27 cellular contexts compared by ENCODE assay signal in genomic region chr17:82817947-82818346, GRCh38. TPM values are rescaled to one million over a fixed set of nuclear protein-coding genes. Genes with fewer than 3 reads are reported as not detected.
DNase-seq lines count a peak whose midpoint lies in the region; ATAC-seq and TF ChIP-seq lines count a peak whose summit lies in the region.
"Had no signal": no experiment of that assay in that cellular context is flagged by ENCODE, and none has a peak within 500 bp of the region (broad histone marks: within the 10 kb centered on the region; RNA-seq: fewer than 3 reads in every experiment).

No MANE protein-coding gene starts in this region.

- peak overlapping the region; percentile 25; the same call in 1 of the 2 replicates for H3K27ac ChIP-seq in BLaER1
- H3K27ac ChIP-seq in GM23248, result no peak overlapping the region
- no peak overlapping the region for H3K27ac ChIP-seq in prostate gland
- H3K27ac ChIP-seq: SK-N-MC had no signal

- WGBS in GM23248 (ENCODE audit: low coverage in 1 of 2, low lambda C conversion rate in 2 of 2, missing lambda C conversion rate in 2 of 2), 2 experiments, result 97 to 100% methylated on average over 5 of the region's 5 CpGs
- whole genome bisulfite sequencing in prostate gland, result 95% methylated on average over 5 of the region's 5 CpGs

- H3K4me3 Mint-ChIP-seq in memory B cell, result no peak overlapping the region

- H3K9me3 ChIP-seq in BLaER1, result peaks cover 15% of the 10 kb centered on the region
- no peaks in the 10 kb centered on the region for H3K9me3 ChIP-seq in GM23248 (ENCODE audit: low read depth)
- H3K9me3 ChIP-seq in prostate gland, result no peaks in the 10 kb centered on the region
- no peaks in the 10 kb centered on the region for H3K9me3 ChIP-seq in BE2C

- H3K9me2 ChIP-seq in GM23248 (ENCODE audit: insufficient read depth), result no peaks in the 10 kb centered on the region

- H3K9ac ChIP-seq in BLaER1 (0 out of 2 replicates have a peak overlapping the region, but pooled peaks have one; percentile 18), GM23248 (no peak overlapping the region)

- H3K4me1 Mint-ChIP-seq in memory B cell, result peaks cover 9% of the 10 kb centered on the region

- in situ Hi-C loops in GM23248 (cut with MboI) (no loop called here), astrocyte of the spinal cord (cut with HindIII; ENCODE audit: low sequenced_read_pairs) (no loop called here)

- no peak for TF ChIP-seq POLR2A in prostate gland (IDR thresholded peaks at IDR 0.05)

- H3K4me1 ChIP-seq in BLaER1 (peaks cover 60% of the 10 kb centered on the region), GM23248 (ENCODE audit: insufficient read depth) (no peaks in the 10 kb centered on the region), prostate gland (replicated peaks) (no peaks in the 10 kb centered on the region), BE2C (no peaks in the 10 kb centered on the region)

- H3K27me3 Mint-ChIP-seq in memory B cell, result no peaks in the 10 kb centered on the region
- H3K27me3 Mint-ChIP-seq: CD8-positive, alpha-beta memory T cell had no signal

- H3K27me3 ChIP-seq in BLaER1 (no peaks in the 10 kb centered on the region), GM23248 (replicated peaks; ENCODE audit: insufficient read depth) (no peaks in the 10 kb centered on the region), prostate gland (replicated peaks; ENCODE audit: insufficient read depth) (no peaks in the 10 kb centered on the region), BE2C (no peaks in the 10 kb centered on the region)
- H3K27me3 ChIP-seq: MG63 had no signal

- H3K4me2 ChIP-seq in BLaER1 (peak overlapping the region; percentile 69), GM23248 (ENCODE audit: unreplicated experiment) (no peak overlapping the region)

- H3K36me3 ChIP-seq in BLaER1 (peaks cover 81% of the 10 kb centered on the region), GM23248 (ENCODE audit: low read depth) (peaks cover 10% of the 10 kb centered on the region), prostate gland (no peaks in the 10 kb centered on the region), BE2C (peaks cover 12% of the 10 kb centered on the region)

- H3K4me3 ChIP-seq in BLaER1, result no peak overlapping the region
- no peak overlapping the region for H3K4me3 ChIP-seq in GM23248
- H3K4me3 ChIP-seq in astrocyte of the spinal cord (ENCODE audit: low read depth, low read length), result no peak overlapping the region
- H3K4me3 ChIP-seq in prostate gland, result no peak overlapping the region
- H3K4me3 ChIP-seq in BE2C (ENCODE audit: low read depth, low read length), result no peak overlapping the region
- H3K4me3 ChIP-seq: MG63, SK-N-MC had no signal

- intact Hi-C loops in prostate gland (cut with DNase I), result no loop called here

- peak overlapping the region; percentile 13 for H3K27ac Mint-ChIP-seq in memory B cell

- H3K9me3 Mint-ChIP-seq in memory B cell, result peaks cover 5% of the 10 kb centered on the region

- TF ChIP-seq CTCF in astrocyte of the spinal cord (IDR thresholded peaks at IDR 0.05; ENCODE audit: low read depth, low read length) (no peak), prostate gland (IDR thresholded peaks at IDR 0.05) (no peak), BE2C (IDR thresholded peaks at IDR 0.05; ENCODE audit: low read depth, low read length) (no peak)

- H3K79me2 ChIP-seq in GM23248 (ENCODE audit: insufficient read depth), result no peaks in the 10 kb centered on the region

- H3F3A ChIP-seq in GM23248 (ENCODE audit: insufficient read depth), result no peaks in the 10 kb centered on the region

- DNase-seq in GM23248, result peak; percentile 9
- DNase-seq in astrocyte of the spinal cord (ENCODE audit: low read depth, low spot score), result peak; percentile 16
- no peak for DNase-seq in memory B cell (ENCODE audit: low spot score in 2 of 2)
- DNase-seq in prostate gland (ENCODE audit: low spot score), result no peak
- DNase-seq in KG1 (lab: John Stamatoyannopoulos, UW), result no peak
- DNase-seq in midbrain (lab: John Stamatoyannopoulos, UW), result no peak
- DNase-seq in BE2C, result no peak
- DNase-seq: C1 segment of cervical spinal cord; Calu3; CD8-positive, alpha-beta memory T cell; DMS153; GOT3; MG63; NCI-H1417; NCI-H1694 treated with DMSO at 0.1 percent for 48 hours; NCI-H2081 treated with DMSO at 0.1 percent for 48 hours; NCI-H2171 treated with DMSO at 0.1 percent for 48 hours; NCI-H446 treated with DMSO at 0.1 percent for 48 hours; NCI-H526 treated with DMSO at 0.1 percent for 48 hours; PC-3; SHP77 treated with DMSO at 0.1 percent for 48 hours had no signal

- no peak for ATAC-seq in memory B cell (ENCODE audit: low read depth)
- ATAC-seq: PC-3 had no signal

- no peak overlapping the region for H2AFZ ChIP-seq in GM23248

- H4K20me1 ChIP-seq in BLaER1 (peaks cover 24% of the 10 kb centered on the region; the same call in 1 of the 2 replicates), GM23248 (ENCODE audit: insufficient read depth) (no peaks in the 10 kb centered on the region)

- H3K36me3 Mint-ChIP-seq in memory B cell, result peaks cover 38% of the 10 kb centered on the region

RNA-seq across cellular contexts. Expression of gene ZNF750, which starts 21.9 kb away (rescaled TPM):
- total RNA-seq in GM23248 (2014; rRNA removed; shearing (Covaris generic)), result not detected in 2 replicates
- 0.11 TPM in 1 of 2 replicates, not detected in the other for polyA plus RNA-seq in GM23248 (2016; fragmentation: Nextera tagmentation; extraction: Ambion mirVana)
- 10 to 100 TPM in 1 of 2 donors, 1 to 10 TPM in 1; 7.0 to 10.3 TPM for total RNA-seq in prostate gland
- polyA plus RNA-seq in BE2C (2012; ENCODE audit: insufficient read depth, insufficient read length, low read depth), result 0.54 TPM
- total RNA-seq: A673; Calu3; CD8-positive, alpha-beta memory T cell; G401; LHCN-M2; PC-3; RPMI7951 had no signal
- polyA plus RNA-seq: CD8-positive, alpha-beta memory T cell had no signal

Comparison
In these comparisons a context has a peak if more than half of its experiments do, and no peak if none do; other contexts are left out.
1. DNase-seq: peak in GM23248 (single experiment) and astrocyte of the spinal cord (single experiment); none in memory B cell (0 of 2), prostate gland (single experiment), KG1 (single experiment), midbrain (single experiment) and BE2C (single experiment).